In genomic region chr11:103327721-103328120, GRCh38 we compare ENCODE assay signal across 2 cellular contexts.
TF ChIP-seq lines count a peak whose summit lies in the region.

No MANE protein-coding gene starts in this region.

TF ChIP-seq in IMR-90, 13 proteins besides CTCF, POLR2A, EP300 and RAD21:
- TF ChIP-seq SMC3 (IDR thresholded peaks at IDR 0.05; ENCODE audit: low read depth, low read length): no peak
- no peak for TF ChIP-seq RFX5 (IDR thresholded peaks at IDR 0.05; ENCODE audit: low read depth, low read length)
- no peak for TF ChIP-seq MAZ (IDR thresholded peaks at IDR 0.05; ENCODE audit: borderline replicate concordance, low read depth, low read length)
- no peak for TF ChIP-seq FOS (IDR thresholded peaks at IDR 0.05; ENCODE audit: low read depth, low read length)
- TF ChIP-seq CEBPB (IDR thresholded peaks at IDR 0.05; ENCODE audit: low read depth, low read length): no peak
- no peak for TF ChIP-seq BHLHE40 (IDR thresholded peaks at IDR 0.05; ENCODE audit: low read depth, low read length)
- no peak for TF ChIP-seq MXI1 (IDR thresholded peaks at IDR 0.05; ENCODE audit: borderline replicate concordance, low read depth, low read length)
- TF ChIP-seq ELK1 (IDR thresholded peaks at IDR 0.05; ENCODE audit: borderline replicate concordance, low read depth, low read length): no peak
- TF ChIP-seq MAFK (IDR thresholded peaks at IDR 0.05; ENCODE audit: low read depth, low read length): no peak
- no peak for TF ChIP-seq NFE2L2 (IDR thresholded peaks at IDR 0.05; ENCODE audit: low read depth, low read length)
- TF ChIP-seq RCOR1 (IDR thresholded peaks at IDR 0.05; ENCODE audit: insufficient replicate concordance, low read length): no peak
- TF ChIP-seq USF2 (IDR thresholded peaks at IDR 0.05; ENCODE audit: low read depth, low read length): no peak
TF ChIP-seq in IMR-90: peak in this region for 0.

TF ChIP-seq in endothelial cell of umbilical vein, 7 proteins besides CTCF, POLR2A, EP300 and RAD21:
- no peak for TF ChIP-seq JUN (IDR thresholded peaks at IDR 0.05; ENCODE audit: borderline replicate concordance, insufficient read depth, insufficient read length, low read depth)
